18 cellular contexts compared by ENCODE assay signal in the genomic region with DNA sequence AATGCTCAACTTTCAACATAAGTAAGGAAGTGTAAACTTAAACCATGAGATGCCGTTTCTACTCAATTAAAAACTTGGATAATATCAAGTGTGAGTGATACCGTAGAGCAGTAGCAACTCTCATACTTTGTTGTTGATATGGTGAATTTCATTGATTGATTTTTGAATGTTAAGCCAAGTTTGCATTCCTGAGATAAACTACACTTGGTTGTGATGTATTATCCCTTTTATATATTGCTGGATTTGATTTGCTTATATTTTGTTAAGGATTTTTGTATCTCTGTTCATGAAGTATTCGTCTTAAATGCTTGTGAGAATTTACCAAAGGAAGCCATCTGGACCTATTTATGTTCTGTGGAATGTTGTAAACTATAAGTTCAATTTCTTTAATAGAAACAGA. TPM values are rescaled to one million over a fixed set of nuclear protein-coding genes. Genes with fewer than 3 reads are reported as not detected.
DNase-seq lines count a peak whose midpoint lies in the region; ATAC-seq, FAIRE-seq and TF ChIP-seq lines count a peak whose summit lies in the region.
"Had no signal": no experiment of that assay in that cellular context is flagged by ENCODE, and none has a peak within 500 bp of the region (broad histone marks: within the 10 kb centered on the region; RNA-seq: fewer than 3 reads in every experiment).

No MANE protein-coding gene starts in this region.

- FAIRE-seq in A204.1 (lab: Jason Lieb, UNC): peak; percentile 54
- FAIRE-seq: GM12891, H1 had no signal

- H3K27ac Mint-ChIP-seq in central memory CD8-positive, alpha-beta T cell (ENCODE audit: low read depth): peak overlapping the region; percentile 77
- H3K27ac Mint-ChIP-seq in stimulated activated naive B cell treated with anti-CD40 and anti-IgM and Interleukin-4, amounts not matched to agents 10 μg/mL and 1 μg/mL and 100 μg/mL, for 72 hours: no peak overlapping the region
- no peak overlapping the region for H3K27ac Mint-ChIP-seq in Caco-2 (ENCODE audit: unreplicated experiment)

- CTCF ChIA-PET in Caco-2 (lab: Charles Lee): no interaction called here

- peaks cover 21% of the 10 kb centered on the region for H3K4me1 ChIP-seq in foreskin keratinocyte
- H3K4me1 ChIP-seq in Caco-2: peaks cover 3% of the 10 kb centered on the region; the same call in 1 of the 2 replicates
- H3K4me1 ChIP-seq: SJCRH30 had no signal

- no peaks in the 10 kb centered on the region for H3K36me3 ChIP-seq in Caco-2 (ENCODE audit: control insufficient read depth, insufficient read depth, low read length)
- H3K36me3 ChIP-seq: SJCRH30 had no signal

- no peak overlapping the region for H3K4me3 Mint-ChIP-seq in central memory CD8-positive, alpha-beta T cell
- H3K4me3 Mint-ChIP-seq in stimulated activated naive B cell treated with anti-CD40 and anti-IgM and Interleukin-4, amounts not matched to agents 10 μg/mL and 1 μg/mL and 100 μg/mL, for 72 hours: no peak overlapping the region
- no peak overlapping the region for H3K4me3 Mint-ChIP-seq in Caco-2 (ENCODE audit: unreplicated experiment)

- BruUV-seq in Caco-2 (replicated peaks; lab: Mats Ljungman, UMichigan): no TSS peak

- DNase-seq in HL-60 (ENCODE audit: low read depth in 1 of 2, low spot score in 1 of 2) (no peak), foreskin keratinocyte (no peak), Caco-2 (no peak)
- no peak for DNase-seq in central memory CD8-positive, alpha-beta T cell (ENCODE audit: low spot score in 2 of 2)
- DNase-seq in stimulated activated naive B cell treated with anti-CD40 and anti-IgM and Interleukin-4, amounts not matched to agents 10 μg/mL and 1 μg/mL and 100 μg/mL, for 72 hours: no peak
- DNase-seq: COR-L47, DMS53, MM.1S, NCI-H1105, NCI-H187 treated with DMSO at 0.1 percent for 48 hours, NCI-H2171 treated with DMSO at 0.1 percent for 48 hours, SJCRH30 had no signal

- POLR2A ChIA-PET in Caco-2 (lab: Charles Lee): no interaction called here

- H3K4me3 ChIP-seq in HL-60 (replicated peaks; ENCODE audit: insufficient read depth, low read length) (no peak overlapping the region), Caco-2 (ENCODE audit: low read depth, low read length) (no peak overlapping the region)
- H3K4me3 ChIP-seq: SJCRH30 had no signal

- no peaks in the 10 kb centered on the region for H3K9me3 Mint-ChIP-seq in central memory CD8-positive, alpha-beta T cell
- H3K9me3 Mint-ChIP-seq in stimulated activated naive B cell treated with anti-CD40 and anti-IgM and Interleukin-4, amounts not matched to agents 10 μg/mL and 1 μg/mL and 100 μg/mL, for 72 hours: no peaks in the 10 kb centered on the region
- no peaks in the 10 kb centered on the region for H3K9me3 Mint-ChIP-seq in Caco-2 (ENCODE audit: unreplicated experiment)

- H3K4me1 Mint-ChIP-seq in central memory CD8-positive, alpha-beta T cell: peaks cover 25% of the 10 kb centered on the region
- H3K4me1 Mint-ChIP-seq in stimulated activated naive B cell treated with anti-CD40 and anti-IgM and Interleukin-4, amounts not matched to agents 10 μg/mL and 1 μg/mL and 100 μg/mL, for 72 hours: peaks cover 6 to 19% of the 10 kb centered on the region in 2 donors
- peaks cover 17% of the 10 kb centered on the region for H3K4me1 Mint-ChIP-seq in Caco-2 (ENCODE audit: low read depth, unreplicated experiment)

- no peaks in the 10 kb centered on the region for H3K27me3 Mint-ChIP-seq in central memory CD8-positive, alpha-beta T cell
- no peaks in the 10 kb centered on the region for H3K27me3 Mint-ChIP-seq in stimulated activated naive B cell treated with anti-CD40 and anti-IgM and Interleukin-4, amounts not matched to agents 10 μg/mL and 1 μg/mL and 100 μg/mL, for 72 hours
- H3K27me3 Mint-ChIP-seq in Caco-2 (ENCODE audit: insufficient read depth, unreplicated experiment): no peaks in the 10 kb centered on the region

- ATAC-seq in central memory CD8-positive, alpha-beta T cell (replicated peaks; ENCODE audit: extremely low read depth, poor library complexity, severe bottlenecking): no peak
- ATAC-seq in foreskin keratinocyte: no peak
- no peak for ATAC-seq in stimulated activated naive B cell treated with anti-CD40 and anti-IgM and Interleukin-4, amounts not matched to agents 10 μg/mL and 1 μg/mL and 100 μg/mL, for 72 hours (replicated peaks)
- no peak for ATAC-seq in GM21619 (IDR thresholded peaks at IDR 0.05; ENCODE audit: unreplicated experiment)
- ATAC-seq in GM19397 (IDR thresholded peaks at IDR 0.05; ENCODE audit: unreplicated experiment): no peak

- H3K9me3 ChIP-seq in Caco-2: no peaks in the 10 kb centered on the region
- H3K9me3 ChIP-seq: SJCRH30 had no signal

- H3K27me3 ChIP-seq in HL-60 (ENCODE audit: insufficient read depth, poor library complexity, severe bottlenecking) (no peaks in the 10 kb centered on the region), foreskin keratinocyte (no peaks in the 10 kb centered on the region), Caco-2 (replicated peaks; ENCODE audit: control insufficient read depth, insufficient read depth, low read length) (no peaks in the 10 kb centered on the region)
- H3K27me3 ChIP-seq: SJCRH30 had no signal

- peaks cover 5% of the 10 kb centered on the region for H3K36me3 Mint-ChIP-seq in central memory CD8-positive, alpha-beta T cell (ENCODE audit: insufficient read depth)
- peaks cover 13 to 25% of the 10 kb centered on the region in 2 donors for H3K36me3 Mint-ChIP-seq in stimulated activated naive B cell treated with anti-CD40 and anti-IgM and Interleukin-4, amounts not matched to agents 10 μg/mL and 1 μg/mL and 100 μg/mL, for 72 hours
- H3K36me3 Mint-ChIP-seq in Caco-2 (ENCODE audit: insufficient read depth, unreplicated experiment): peaks cover 6% of the 10 kb centered on the region

- H3K27ac ChIP-seq in HL-60 (replicated peaks) (peak overlapping the region; percentile 49), foreskin keratinocyte (peak overlapping the region; percentile 16)
- H3K27ac ChIP-seq: C4-2B, SJCRH30 had no signal

- intact Hi-C loops in Caco-2 (cut with micrococcal nuclease; ENCODE audit: unreplicated experiment): no loop called here

- no peak for TF ChIP-seq CTCF in HL-60 (IDR thresholded peaks at IDR 0.05; ENCODE audit: insufficient read depth, low read length)
- TF ChIP-seq CTCF in foreskin keratinocyte (conservative IDR thresholded peaks at IDR 0.05): no peak
- no peak for TF ChIP-seq CTCF in Caco-2 (IDR thresholded peaks at IDR 0.05; ENCODE audit: insufficient read depth in 1 of 2, low read depth in 1 of 2, low read length in 1 of 2, severe bottlenecking in 1 of 2, unreplicated experiment in 1 of 2)

RNA-seq across cellular contexts. Expression of gene SLMAP, which starts 21.7 kb away (rescaled TPM):
- total RNA-seq in foreskin keratinocyte: 79.5 and 85.7 TPM in 2 replicates
- polyA plus RNA-seq in foreskin keratinocyte: 19.6 and 22.0 TPM in 2 replicates
- 126 and 136 TPM in 2 replicates for total RNA-seq in Caco-2 (2022)
